8 cellular contexts compared by ENCODE assay signal in the genomic region with DNA sequence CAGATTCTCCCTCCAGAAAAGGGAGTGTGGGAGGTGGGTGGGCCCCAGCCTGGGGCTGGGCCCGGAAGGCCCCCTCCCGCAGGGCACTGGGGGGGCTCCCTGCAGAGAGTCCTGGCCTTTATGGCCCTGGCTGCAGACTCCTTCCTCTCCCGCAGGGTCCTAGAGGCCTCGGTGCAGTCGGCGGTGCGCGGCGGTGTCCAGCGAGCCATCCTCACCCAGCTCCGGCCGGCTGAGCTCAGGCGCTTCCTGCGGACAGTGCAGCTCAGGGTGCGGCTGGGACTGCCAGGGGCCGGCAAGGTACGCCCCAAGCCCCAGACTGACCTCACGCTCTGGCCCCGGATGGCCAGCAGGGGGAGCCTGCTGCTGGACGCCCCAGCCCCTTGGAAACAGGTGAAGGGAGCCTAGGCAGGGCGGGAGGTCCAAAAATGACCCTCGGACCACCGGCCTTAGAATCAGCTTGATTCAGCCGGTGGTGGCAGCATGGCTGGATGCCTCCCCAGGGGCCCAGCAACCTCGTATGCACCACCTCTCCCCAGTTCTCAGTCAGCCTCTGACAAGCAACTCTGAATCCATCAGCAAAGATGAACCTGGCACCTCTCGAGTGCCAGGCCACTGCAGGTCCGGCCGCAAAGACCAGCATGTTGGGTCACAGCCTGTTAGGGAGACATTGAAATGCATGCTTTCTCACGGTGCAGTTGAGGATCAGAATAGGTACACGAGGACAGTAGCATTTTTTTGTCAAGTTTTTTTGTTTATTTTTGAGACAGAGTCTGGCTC. TPM values are rescaled to one million over a fixed set of nuclear protein-coding genes. Genes with fewer than 3 reads are reported as not detected.
DNase-seq lines count a peak whose midpoint lies in the region; ATAC-seq and TF ChIP-seq lines count a peak whose summit lies in the region.

No MANE protein-coding gene starts in this region.

- no peak overlapping the region for H3K4me3 Mint-ChIP-seq in activated naive CD8-positive, alpha-beta T cell treated with anti-CD3 and anti-CD28 coated beads for 36 hours

- peak overlapping the region; percentile 38 for H2AFZ ChIP-seq in parathyroid adenoma

- intact Hi-C loops in heart left ventricle (cut with DNase I): loop anchor here in 3 of 10 donors (2.0 to 10.0 kb wide), 3 partner anchors 18 to 50 kb away; partner anchors contain the start of gene AGTRAP (in 2 of the 3)

- H3K4me1 ChIP-seq in heart left ventricle (peaks cover 26 to 59% (median 57%) of the 10 kb centered on the region in 12 donors), parathyroid adenoma (peaks cover 13% of the 10 kb centered on the region)

- ATAC-seq in GM19351 (IDR thresholded peaks at IDR 0.05; ENCODE audit: unreplicated experiment): peak; percentile 69
- ATAC-seq in heart left ventricle: peak; percentile 26 to 60 (median 57)
- ATAC-seq in GM21825 (IDR thresholded peaks at IDR 0.05; ENCODE audit: unreplicated experiment): no peak
- no peak for ATAC-seq in HG03442 (IDR thresholded peaks at IDR 0.05; ENCODE audit: unreplicated experiment)

- peak in 1 of 2 donors; percentile 37 for TF ChIP-seq POLR2A in heart left ventricle (IDR thresholded peaks at IDR 0.05)

- no peaks in the 10 kb centered on the region for H3K9me3 Mint-ChIP-seq in activated naive CD8-positive, alpha-beta T cell treated with anti-CD3 and anti-CD28 coated beads for 36 hours

- peaks cover 2% of the 10 kb centered on the region for H3K4me1 Mint-ChIP-seq in activated naive CD8-positive, alpha-beta T cell treated with anti-CD3 and anti-CD28 coated beads for 36 hours

- H3K4me2 ChIP-seq in parathyroid adenoma (ENCODE audit: low read length): peak overlapping the region; percentile 34

- no peaks in the 10 kb centered on the region for H3K36me3 Mint-ChIP-seq in activated naive CD8-positive, alpha-beta T cell treated with anti-CD3 and anti-CD28 coated beads for 36 hours

- TF ChIP-seq CTCF in AG10803 (conservative IDR thresholded peaks at IDR 0.05; ENCODE audit: low read length) (peak; percentile 66), heart left ventricle (IDR thresholded peaks at IDR 0.05) (peak; percentile 83 to 98 (median 89)), parathyroid adenoma (IDR thresholded peaks at IDR 0.05) (peak; percentile 65)

- H3K9me3 ChIP-seq in heart left ventricle (no peaks in the 10 kb centered on the region), parathyroid adenoma (ENCODE audit: control insufficient read depth, low read length) (no peaks in the 10 kb centered on the region)

- DNase-seq in AG10803 (ENCODE audit: low read depth) (no peak), NOMO-1 treated with DMSO at 0.1 percent for 48 hours (lab: John Stamatoyannopoulos, UW; ENCODE audit: unreplicated experiment) (peak; percentile 10), heart left ventricle (peak; percentile 81 to 90 (median 83))
- DNase-seq in activated naive CD8-positive, alpha-beta T cell treated with anti-CD3 and anti-CD28 coated beads for 36 hours: peak; percentile 40

- H3K27ac ChIP-seq in heart left ventricle: peak overlapping the region in 11 of 12 donors; percentile 46 to 99 (median 71)
- no peak overlapping the region for H3K27ac ChIP-seq in parathyroid adenoma

- H3K27ac Mint-ChIP-seq in activated naive CD8-positive, alpha-beta T cell treated with anti-CD3 and anti-CD28 coated beads for 36 hours: no peak overlapping the region

- H3K9ac ChIP-seq in parathyroid adenoma: no peak overlapping the region

- no peaks in the 10 kb centered on the region for H3K79me2 ChIP-seq in parathyroid adenoma

- H3K27me3 Mint-ChIP-seq in activated naive CD8-positive, alpha-beta T cell treated with anti-CD3 and anti-CD28 coated beads for 36 hours: no peaks in the 10 kb centered on the region

- H3K27me3 ChIP-seq in heart left ventricle: no peaks in the 10 kb centered on the region
- no peaks in the 10 kb centered on the region for H3K27me3 ChIP-seq in parathyroid adenoma (ENCODE audit: control insufficient read depth, insufficient read depth, low read length)

- 3 to 15% (median 5%) methylated on average over 14 to 30 of the region's 30 CpGs for whole genome bisulfite sequencing in heart left ventricle, 4 donors

- peaks cover 0 to 11% (median 4%) of the 10 kb centered on the region in 9 donors for H3K36me3 ChIP-seq in heart left ventricle
- H3K36me3 ChIP-seq in parathyroid adenoma (ENCODE audit: control insufficient read depth, insufficient read depth, low read length): no peaks in the 10 kb centered on the region

- H3K4me3 ChIP-seq in AG10803 (ENCODE audit: low read length) (peak overlapping the region; percentile 28; the same call in 1 of the 2 replicates), heart left ventricle (peak overlapping the region in 10 of 12 donors; percentile 13 to 53 (median 42)), parathyroid adenoma (ENCODE audit: low read depth, low read length) (no peak overlapping the region)

RNA-seq across cellular contexts. Expression of gene MTHFR, which starts 20.6 kb away (rescaled TPM):
- total RNA-seq in activated naive CD8-positive, alpha-beta T cell treated with anti-CD3 and anti-CD28 coated beads for 36 hours: 10 to 100 TPM; 11.0 to 12.2 TPM
- 10 to 100 TPM; 26.9 to 61.2 (median 38.1) TPM for total RNA-seq in heart left ventricle
- 10 to 100 TPM; 21.9 to 45.9 TPM for polyA plus RNA-seq in heart left ventricle

RNA-seq across cellular contexts. Expression of gene CLCN6, which starts 20.8 kb away (rescaled TPM):
- total RNA-seq in activated naive CD8-positive, alpha-beta T cell treated with anti-CD3 and anti-CD28 coated beads for 36 hours: 10 to 100 TPM in 1 of 2 experiments, 1 to 10 TPM in 1; 9.6 to 13.3 TPM
- total RNA-seq in heart left ventricle: 10 to 100 TPM; 11.6 to 21.5 (median 17.2) TPM
- 10 to 100 TPM; 10.2 to 17.2 TPM for polyA plus RNA-seq in heart left ventricle

RNA-seq across cellular contexts. Expression of gene C1orf167, which starts 23.2 kb away (rescaled TPM):
- total RNA-seq in activated naive CD8-positive, alpha-beta T cell treated with anti-CD3 and anti-CD28 coated beads for 36 hours: not detected
- total RNA-seq in heart left ventricle: 1 to 10 TPM; 1.5 to 7.6 (median 3.1) TPM
- 1 to 10 TPM; 4.1 to 4.9 TPM for polyA plus RNA-seq in heart left ventricle

RNA-seq across cellular contexts. Expression of gene AGTRAP, which starts 49.2 kb away (rescaled TPM):
- 10 to 100 TPM; 10.2 to 11.0 TPM for total RNA-seq in activated naive CD8-positive, alpha-beta T cell treated with anti-CD3 and anti-CD28 coated beads for 36 hours
- total RNA-seq in heart left ventricle: 10 to 100 TPM; 11.8 to 36.7 (median 24.5) TPM
- 100 to 1,000 TPM in 1 of 2 donors, 10 to 100 TPM in 1; 18.2 to 134 TPM for polyA plus RNA-seq in heart left ventricle

Comparison
In these comparisons a context has a peak if more than half of its experiments do, and no peak if none do; other contexts are left out.
1. ATAC-seq: peak in GM19351 (single experiment) and heart left ventricle (4 of 4); none in GM21825 (single experiment) and HG03442 (single experiment).
2. Peak in every context shown above with its lines, with median percentiles within 50 percentile points of each other: CTCF ChIP-seq.